In the genomic region with DNA sequence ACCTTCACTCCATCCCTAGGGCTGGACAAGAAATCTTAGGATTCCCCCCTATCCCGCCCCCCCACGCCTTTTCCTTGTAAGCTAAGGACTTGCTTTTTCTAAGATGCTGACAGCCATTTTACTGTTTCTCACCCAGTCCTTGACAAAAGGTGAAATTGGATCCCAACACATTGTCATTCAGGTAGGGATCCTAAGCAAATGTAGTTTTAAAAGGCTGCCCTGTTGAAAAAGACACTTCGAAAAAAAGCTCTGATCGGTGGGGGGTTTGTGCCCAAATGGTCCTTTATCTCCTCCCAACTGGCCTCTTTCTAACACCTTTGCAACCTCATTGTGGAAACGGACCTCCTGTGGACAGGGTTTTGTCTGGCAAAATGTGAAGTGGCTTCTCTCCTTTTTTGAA, we compare ENCODE assay signal across 17 cellular contexts.
DNase-seq lines count a peak whose midpoint lies in the region; ATAC-seq, FAIRE-seq and TF ChIP-seq lines count a peak whose summit lies in the region.
"Had no signal": no experiment of that assay in that cellular context is flagged by ENCODE, and none has a peak within 500 bp of the region (broad histone marks: within the 10 kb centered on the region; RNA-seq: fewer than 3 reads in every experiment).

No MANE protein-coding gene starts in this region.

- no peak for FAIRE-seq in H54 (lab: Jason Lieb, UNC)

- H3K79me2 ChIP-seq in MM.1S (ENCODE audit: low read length): no peaks in the 10 kb centered on the region

- H2AFZ ChIP-seq in neuron (ENCODE audit: low read depth, low read length) (no peak overlapping the region), MM.1S (ENCODE audit: low read length) (no peak overlapping the region)

- no peaks in the 10 kb centered on the region; a peak in 1 of 3 replicates for H3K36me3 ChIP-seq in HEK293 (ENCODE audit: control insufficient read depth in 2 of 2, insufficient read depth in 1 of 2, low read length in 2 of 2)
- no peaks in the 10 kb centered on the region for H3K36me3 ChIP-seq in neuron (ENCODE audit: insufficient read depth, low read length)
- H3K36me3 ChIP-seq in MM.1S (replicated peaks; ENCODE audit: insufficient read depth, low read length): no peaks in the 10 kb centered on the region
- H3K36me3 ChIP-seq: colonic mucosa, esophagus squamous epithelium, thoracic aorta had no signal

- H3K4me1 ChIP-seq in HEK293 (ENCODE audit: control insufficient read depth, insufficient read depth, low read length): peaks cover 36% of the 10 kb centered on the region
- H3K4me1 ChIP-seq in neuron (ENCODE audit: insufficient read depth, low read length): peaks cover 46% of the 10 kb centered on the region
- no peaks in the 10 kb centered on the region for H3K4me1 ChIP-seq in MM.1S (ENCODE audit: low read length)

- no peak overlapping the region for H3K4me2 ChIP-seq in MM.1S (ENCODE audit: low read depth, low read length)

- H3F3A ChIP-seq in MM.1S (ENCODE audit: insufficient read depth, low read length): no peaks in the 10 kb centered on the region

- CTCF ChIA-PET in HEK293 (lab: Yijun Ruan, JAX): interaction anchor here (0.7 to 2.2 kb wide), 5 partner anchors 8 to 286 kb away, joined by 3 to 8 read pairs (median 5); no protein-coding TSS in a partner anchor

- H3K9me3 ChIP-seq in HEK293 (ENCODE audit: control insufficient read depth, insufficient read depth, low read depth, low read length) (no peaks in the 10 kb centered on the region), neuron (ENCODE audit: low read length) (no peaks in the 10 kb centered on the region), MM.1S (replicated peaks; ENCODE audit: insufficient read depth, low read length) (no peaks in the 10 kb centered on the region)
- H3K9me3 ChIP-seq: colonic mucosa, esophagus squamous epithelium, thoracic aorta had no signal

- no peak overlapping the region for H3K4me3 ChIP-seq in HEK293 (ENCODE audit: low read depth, low read length)
- H3K4me3 ChIP-seq in neuron (ENCODE audit: low read length): peak overlapping the region; percentile 85
- no peak overlapping the region for H3K4me3 ChIP-seq in MM.1S (ENCODE audit: low read length)
- H3K4me3 ChIP-seq: colonic mucosa had no signal

- POLR2A ChIA-PET in HEK293 (lab: Yijun Ruan, JAX): no interaction called here

- peak; percentile 93 for DNase-seq in NCI-H345 treated with DMSO at 0.1 percent for 48 hours (lab: John Stamatoyannopoulos, UW; ENCODE audit: unreplicated experiment)
- DNase-seq in iPS DF 19.7 (ENCODE audit: low read depth, low spot score): peak; percentile 99
- DNase-seq in H54 (ENCODE audit: insufficient read length, low spot score): no peak
- no peak for DNase-seq in stimulated activated CD8-positive, alpha-beta memory T cell treated with anti-CD3 and anti-CD28 coated beads, Interleukin-4, amount 100 ng/mL, for 48 hours
- no peak for DNase-seq in MM.1S
- DNase-seq: AML-193, amniotic stem cell, colonic mucosa, esophagus squamous epithelium, hypothalamus, midbrain, NCI-H1092 treated with DMSO at 0.1 percent for 48 hours, NCI-H526 treated with DMSO at 0.1 percent for 48 hours had no signal

- H3K27me3 ChIP-seq in neuron (ENCODE audit: insufficient read depth, low read length) (no peaks in the 10 kb centered on the region), MM.1S (replicated peaks; ENCODE audit: insufficient read depth, low read length) (no peaks in the 10 kb centered on the region; the same call in 1 of the 2 replicates)

- ATAC-seq in GM18868 (IDR thresholded peaks at IDR 0.05; ENCODE audit: unreplicated experiment): no peak

- no peaks in the 10 kb centered on the region for H3K9me2 ChIP-seq in MM.1S (replicated peaks; ENCODE audit: insufficient read depth, low read length)

- H4K20me1 ChIP-seq in MM.1S (ENCODE audit: insufficient read depth, low read length): no peaks in the 10 kb centered on the region

- H3K9ac ChIP-seq in MM.1S (ENCODE audit: low read length): no peak overlapping the region

- no peak for TF ChIP-seq CTCF in HEK293 (tag by site-specific recombination; IDR thresholded peaks at IDR 0.05)
- no peak for TF ChIP-seq CTCF in MM.1S (IDR thresholded peaks at IDR 0.05; ENCODE audit: low read length)

- no peak overlapping the region for H3K27ac ChIP-seq in HEK293 (ENCODE audit: extremely low read depth, low read depth, low read length)
- H3K27ac ChIP-seq in MM.1S (ENCODE audit: low read length): no peak overlapping the region
- H3K27ac ChIP-seq: colonic mucosa, thoracic aorta had no signal

- no peak for TF ChIP-seq POLR2A in H54 (IDR thresholded peaks at IDR 0.05; ENCODE audit: low read depth, low read length)

TF ChIP-seq in HEK293, 187 proteins besides CTCF, POLR2A, EP300 and RAD21:
- TF ChIP-seq ZNF354C (tag by site-specific recombination; IDR thresholded peaks at IDR 0.05; ENCODE audit: borderline replicate concordance, low read depth): no peak
- no peak for TF ChIP-seq SCRT1 (tag by site-specific recombination; IDR thresholded peaks at IDR 0.05; ENCODE audit: borderline replicate concordance)
- 0 out of 2 replicates have a peak, but pooled peaks have one; percentile 34 for TF ChIP-seq ZIC2 (tag by site-specific recombination; IDR thresholded peaks at IDR 0.05)
- no peak for TF ChIP-seq ZNF10 (tag by site-specific recombination; IDR thresholded peaks at IDR 0.05)
- no peak for TF ChIP-seq ZSCAN23 (tag by site-specific recombination; IDR thresholded peaks at IDR 0.05)
- TF ChIP-seq ZNF416 (tag by site-specific recombination; IDR thresholded peaks at IDR 0.05): no peak
- no peak for TF ChIP-seq ZBTB21 (tag by site-specific recombination; IDR thresholded peaks at IDR 0.05)

Comparison
In these comparisons a context has a peak if more than half of its experiments do, and no peak if none do; other contexts are left out.
1. DNase-seq: peak in NCI-H345 treated with DMSO at 0.1 percent for 48 hours (single experiment) and iPS DF 19.7 (single experiment); none in H54 (single experiment), stimulated activated CD8-positive, alpha-beta memory T cell treated with anti-CD3 and anti-CD28 coated beads, Interleukin-4, amount 100 ng/mL, for 48 hours (single experiment) and MM.1S (single experiment).